In the genomic region with DNA sequence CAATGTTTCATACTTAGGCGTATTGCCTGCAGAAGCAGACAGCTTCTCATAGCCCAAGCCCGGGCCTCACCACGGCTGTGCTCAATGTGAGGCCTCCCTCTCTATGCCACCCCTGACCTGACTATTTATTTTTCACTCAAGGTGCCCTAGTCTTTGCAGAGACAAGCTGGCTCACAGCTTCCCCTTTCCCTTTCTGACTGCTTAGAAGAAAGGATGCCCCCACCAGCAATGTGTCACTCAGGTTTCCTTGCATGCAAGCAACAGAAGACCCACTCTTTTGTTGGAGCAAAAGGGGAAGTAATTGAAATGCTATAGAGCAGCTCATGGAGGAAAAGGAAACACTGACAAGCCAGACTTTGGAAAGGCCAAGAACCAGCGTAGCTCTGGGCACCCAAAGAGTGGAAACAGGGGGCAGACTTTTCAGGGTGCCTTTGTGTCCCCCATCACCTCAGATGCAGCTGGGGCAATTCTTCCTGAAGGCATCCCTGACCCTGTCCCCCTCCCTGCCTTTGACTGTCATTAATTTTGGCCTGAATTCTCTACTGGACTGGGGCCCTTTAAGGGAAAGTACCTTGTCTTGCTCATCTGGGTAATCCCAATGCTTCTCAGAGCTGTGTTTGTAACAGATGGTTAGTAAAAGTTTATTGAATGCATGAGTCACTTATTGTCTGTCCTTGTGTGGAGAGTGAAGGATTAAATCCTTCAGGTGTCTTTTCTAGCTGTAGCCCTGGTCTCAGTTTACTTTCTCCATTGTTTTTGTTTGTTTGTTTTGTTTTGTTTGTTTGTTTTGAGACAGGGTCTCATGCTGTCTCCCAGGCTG, we compare ENCODE assay signal across 8 cellular contexts. TPM values are rescaled to one million over a fixed set of nuclear protein-coding genes. Genes with fewer than 3 reads are reported as not detected.
DNase-seq lines count a peak whose midpoint lies in the region; ATAC-seq and FAIRE-seq lines count a peak whose summit lies in the region.

No MANE protein-coding gene starts in this region.

- no peak overlapping the region for H2BK15ac ChIP-seq in mesenchymal stem cell (ENCODE audit: low read depth, poor library complexity, severe bottlenecking)

- no peak overlapping the region for H2BK120ac ChIP-seq in mesenchymal stem cell (ENCODE audit: low read depth, low read length)

- H2AK5ac ChIP-seq in mesenchymal stem cell (ENCODE audit: low read length, severe bottlenecking): no peak overlapping the region

- no peak overlapping the region for H3K4me2 ChIP-seq in mesenchymal stem cell (ENCODE audit: low read length, poor library complexity, severe bottlenecking)

- no peak overlapping the region for H3K27ac ChIP-seq in mesenchymal stem cell (ENCODE audit: low read length, poor library complexity, severe bottlenecking)

- H3K18ac ChIP-seq in mesenchymal stem cell (ENCODE audit: low read depth in 1 of 2, low read length in 2 of 2): peak overlapping the region; percentile 2 to 38

- H3K23ac ChIP-seq in mesenchymal stem cell (ENCODE audit: low read length in 2 of 2): no peak overlapping the region

- WGBS in mesenchymal stem cell: 93% methylated on average over 4 of the region's 4 CpGs

- no peaks in the 10 kb centered on the region for H3K36me3 Mint-ChIP-seq in activated naive CD4-positive, alpha-beta T cell treated with anti-CD3 and anti-CD28 coated beads, Interleukin-2, amount 50 U/mL, for 72 hours

- peaks cover 16% of the 10 kb centered on the region for H3K4me1 ChIP-seq in mesenchymal stem cell (ENCODE audit: control insufficient read depth, insufficient read depth, low read depth, low read length)

- no peak for FAIRE-seq in frontal cortex (lab: Jason Lieb, UNC)

- H2BK12ac ChIP-seq in mesenchymal stem cell (ENCODE audit: low read length in 2 of 2): no peak overlapping the region

- peaks cover 0 to 17% of the 10 kb centered on the region in 2 experiments for H3K27me3 ChIP-seq in mesenchymal stem cell (ENCODE audit: control insufficient read depth in 1 of 2, insufficient read depth in 1 of 2, low read length in 2 of 2)

- intact Hi-C loops in sciatic nerve (cut with DNase I): no loop called here

- no peaks in the 10 kb centered on the region for H3K79me1 ChIP-seq in mesenchymal stem cell (replicated peaks; ENCODE audit: low read length, poor library complexity, severe bottlenecking)

- no peak overlapping the region for H4K91ac ChIP-seq in mesenchymal stem cell (ENCODE audit: low read length)

- no peak overlapping the region for H3K14ac ChIP-seq in mesenchymal stem cell (ENCODE audit: low read length in 2 of 2)

- H3K36me3 ChIP-seq in mesenchymal stem cell (ENCODE audit: control insufficient read depth in 1 of 2, insufficient read depth in 2 of 2, low read depth in 1 of 2, low read length in 2 of 2): no peaks in the 10 kb centered on the region

- H3K4me3 ChIP-seq in mesenchymal stem cell (ENCODE audit: insufficient read depth in 1 of 2, low read depth in 1 of 2, low read length in 2 of 2): no peak overlapping the region

- H3K9ac ChIP-seq in mesenchymal stem cell (ENCODE audit: low read length): no peak overlapping the region

- no peak overlapping the region for H4K8ac ChIP-seq in mesenchymal stem cell (ENCODE audit: low read length)

- no peaks in the 10 kb centered on the region for H3K9me3 ChIP-seq in mesenchymal stem cell (ENCODE audit: control insufficient read depth, low read length)

- no peaks in the 10 kb centered on the region for H3K9me3 Mint-ChIP-seq in activated naive CD4-positive, alpha-beta T cell treated with anti-CD3 and anti-CD28 coated beads, Interleukin-2, amount 50 U/mL, for 72 hours

- peak overlapping the region in 1 of 2 donors; percentile 51 for H3K27ac Mint-ChIP-seq in activated naive CD4-positive, alpha-beta T cell treated with anti-CD3 and anti-CD28 coated beads, Interleukin-2, amount 50 U/mL, for 72 hours

- H2BK5ac ChIP-seq in mesenchymal stem cell (ENCODE audit: low read depth, low read length, poor library complexity, severe bottlenecking): no peak overlapping the region

- H2AFZ ChIP-seq in mesenchymal stem cell (ENCODE audit: low read depth, low read length): no peak overlapping the region

- DNase-seq in activated naive CD4-positive, alpha-beta T cell treated with anti-CD3 and anti-CD28 coated beads, Interleukin-2, amount 50 U/mL, for 72 hours (ENCODE audit: low spot score in 2 of 2): no peak
- no peak for DNase-seq in activated naive CD4-positive, alpha-beta T cell (lab: John Stamatoyannopoulos, UW)
- DNase-seq in RPMI7951 (ENCODE audit: low read depth) (peak; percentile 44), mesenchymal stem cell (peak; percentile 80), sciatic nerve (ENCODE audit: low spot score) (no peak), cerebellar nuclear complex (lab: John Stamatoyannopoulos, UW) (no peak), frontal cortex (ENCODE audit: low spot score in 2 of 2) (no peak)

- no peak overlapping the region for H3K4ac ChIP-seq in mesenchymal stem cell (ENCODE audit: low read depth in 1 of 2, low read length in 2 of 2)

- peak; percentile 73 to 92 for ATAC-seq in activated naive CD4-positive, alpha-beta T cell treated with anti-CD3 and anti-CD28 coated beads, Interleukin-2, amount 50 U/mL, for 72 hours
- ATAC-seq in HG03060 (IDR thresholded peaks at IDR 0.05; ENCODE audit: low read depth, unreplicated experiment) (peak; percentile 84), sciatic nerve (no peak)

RNA-seq across cellular contexts. Expression of gene RGS9, which starts 17.8 kb away (rescaled TPM):
- total RNA-seq in activated naive CD4-positive, alpha-beta T cell treated with anti-CD3 and anti-CD28 coated beads, Interleukin-2, amount 50 U/mL, for 72 hours: 1 to 10 TPM; 1.1 to 1.7 TPM
- 3.3 and 4.7 TPM in 2 replicates for total RNA-seq in RPMI7951 (2014; rRNA removed; shearing (Covaris generic))
- 8.0 TPM for polyA plus RNA-seq in mesenchymal stem cell (2013, experiment 1 of 2)
- 8.1 TPM for polyA plus RNA-seq in mesenchymal stem cell (2013, experiment 2 of 2)
- total RNA-seq in sciatic nerve (21.0 TPM), frontal cortex (15.1 TPM)

Comparison
In these comparisons a context has a peak if more than half of its experiments do, and no peak if none do; other contexts are left out.
1. DNase-seq: peak in RPMI7951 (single experiment) and mesenchymal stem cell (single experiment); none in activated naive CD4-positive, alpha-beta T cell treated with anti-CD3 and anti-CD28 coated beads, Interleukin-2, amount 50 U/mL, for 72 hours (0 of 2), activated naive CD4-positive, alpha-beta T cell (0 of 4), sciatic nerve (single experiment), cerebellar nuclear complex (0 of 2) and frontal cortex (0 of 2).